Comparison of ENCODE assay signal across 23 cellular contexts in genomic region chr20:3349786-3350185, GRCh38.
"Had no signal": no experiment of that assay in that cellular context is flagged by ENCODE, and none has a peak within 500 bp of the region (broad histone marks: within the 10 kb centered on the region; RNA-seq: fewer than 3 reads in every experiment).

No MANE protein-coding gene starts in this region.

- H3K27me3 ChIP-seq: heart right ventricle, hepatocyte, ovary, sigmoid colon, spleen, suprapubic skin, tibial artery, vagina had no signal

- H3K36me3 ChIP-seq: ovary, thoracic aorta had no signal

- ATAC-seq: left cardiac atrium; left lobe of liver; mucosa of descending colon; naive thymus-derived CD4-positive, alpha-beta T cell; natural killer cell treated with Interleukin-12 subunit alpha and Interleukin-12 subunit beta and Interleukin-15 and Interleukin-18, amount 100 ng/mL, for 72 hours; right cardiac atrium; stimulated activated effector memory CD8-positive, alpha-beta T cell treated with anti-CD3 and anti-CD28 coated beads, Interleukin-12 subunit alpha, Interleukin-12 subunit beta, amount 100 ng/mL, for 72 hours had no signal

- H3K27ac ChIP-seq: heart right ventricle, hepatocyte, ovary, sigmoid colon, spleen, suprapubic skin, thoracic aorta, tibial artery, vagina had no signal

- DNase-seq: heart right ventricle; kidney glomerular epithelial cell; left cardiac atrium; midbrain; mucosa of descending colon; naive thymus-derived CD4-positive, alpha-beta T cell; ovary; retina; right cardiac atrium; sigmoid colon; small intestine; spleen; stimulated activated CD4-positive, alpha-beta T cell treated with anti-CD3 and anti-CD28 coated beads, Interleukin-4, amount 100 ng/mL, for 24 hours; stimulated activated naive CD4-positive, alpha-beta T cell; tibial artery; trophoblast cell had no signal

- H3K4me1 ChIP-seq: sigmoid colon, spleen, suprapubic skin, tibial artery, vagina had no signal

- H3K4me3 ChIP-seq: heart right ventricle, hepatocyte, mucosa of descending colon, ovary, sigmoid colon, spleen, suprapubic skin, thoracic aorta, tibial artery, vagina had no signal

- H3K9me3 ChIP-seq: heart right ventricle, mucosa of descending colon, ovary, sigmoid colon, spleen, suprapubic skin, thoracic aorta, tibial artery, vagina had no signal
